Comparison of ENCODE assay signal across 35 cellular contexts in the genomic region with DNA sequence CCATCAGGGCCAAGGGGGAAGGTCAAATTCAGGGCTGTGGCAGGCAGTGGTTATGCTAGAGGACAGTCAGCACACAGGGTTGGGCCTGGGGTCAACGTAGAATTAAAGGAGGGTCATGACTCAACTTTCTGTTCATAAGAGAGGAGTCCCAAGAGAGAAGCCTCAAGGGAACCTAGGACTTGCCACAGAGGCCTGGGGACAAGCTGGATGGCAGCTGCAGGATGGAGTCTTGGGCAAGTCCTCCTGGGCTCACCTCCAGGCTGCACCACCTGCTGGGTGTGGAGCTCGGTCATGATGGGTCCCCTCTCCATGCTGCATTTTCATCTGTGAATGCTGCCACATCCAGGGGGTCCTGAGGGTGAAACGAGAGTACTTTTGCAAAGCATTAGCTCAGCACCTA. TPM values are rescaled to one million over a fixed set of nuclear protein-coding genes. Genes with fewer than 3 reads are reported as not detected.
"Had no signal": no experiment of that assay in that cellular context is flagged by ENCODE, and none has a peak within 500 bp of the region (broad histone marks: within the 10 kb centered on the region; RNA-seq: fewer than 3 reads in every experiment).

No MANE protein-coding gene starts in this region.

- H3K4me1 ChIP-seq: ascending aorta, breast epithelium, esophagus squamous epithelium had no signal

- H3K9me3 ChIP-seq: ascending aorta, breast epithelium, colonic mucosa, esophagus squamous epithelium had no signal

- DNase-seq: activated B cell treated with CpG ODN at 0.5 μM for 24 hours; activated CD4-positive, alpha-beta memory T cell treated with anti-CD3 and anti-CD28 coated beads for 36 hours; activated CD4-positive, alpha-beta T cell treated with anti-CD3 and anti-CD28 coated beads for 36 hours; activated CD4-positive, alpha-beta T cell treated with anti-CD3 and anti-CD28 coated beads, Interleukin-2, amount 10 ng/mL, durations not matched to agents 24 days and 14 days; activated CD8-positive, alpha-beta memory T cell treated with anti-CD3 and anti-CD28 coated beads, Interleukin-2, amount 10 ng/mL, durations not matched to agents 7 days and 5 days; activated CD8-positive, alpha-beta memory T cell treated with anti-CD3 and anti-CD28 coated beads, Interleukin-2, amount 50 U/mL, for 48 hours; activated CD8-positive, alpha-beta T cell treated with anti-CD3 and anti-CD28 coated beads, Interleukin-2, amount 10 ng/mL, durations not matched to agents 7 days and 5 days; activated gamma-delta T cell; activated naive CD4-positive, alpha-beta T cell; activated naive CD4-positive, alpha-beta T cell treated with anti-CD3 and anti-CD28 coated beads, Interleukin-2, amount 10 ng/mL, durations not matched to agents 7 days and 5 days; activated naive CD8-positive, alpha-beta T cell treated with anti-CD3 and anti-CD28 coated beads, Interleukin-2, amount 10 ng/mL, durations not matched to agents 7 days and 5 days; activated T-cell treated with anti-CD3 and anti-CD28 coated beads for 4 hours; activated T-cell treated with anti-CD3 and anti-CD28 coated beads, Interleukin-2, amount 50 U/mL, for 24 hours; activated T-cell treated with anti-CD3 and anti-CD28 coated beads, Interleukin-2, amount 50 U/mL, for 72 hours; central memory CD4-positive, alpha-beta T cell; cerebellar nuclear complex; colonic mucosa; effector CD8-positive, alpha-beta T cell; esophagus squamous epithelium; foreskin melanocyte; head of caudate nucleus; T-helper 17 cell; T1000; WERI-Rb-1 had no signal

- H3K4me1 Mint-ChIP-seq: activated B cell treated with CpG ODN at 0.5 μM for 24 hours; activated CD4-positive, alpha-beta T cell treated with anti-CD3 and anti-CD28 coated beads for 36 hours; activated CD4-positive, alpha-beta T cell treated with anti-CD3 and anti-CD28 coated beads, Interleukin-2, amount 10 ng/mL, durations not matched to agents 24 days and 14 days; activated naive CD8-positive, alpha-beta T cell treated with anti-CD3 and anti-CD28 coated beads, Interleukin-2, amount 10 ng/mL, durations not matched to agents 7 days and 5 days had no signal

- H3K27me3 Mint-ChIP-seq: activated CD4-positive, alpha-beta memory T cell treated with anti-CD3 and anti-CD28 coated beads for 36 hours; activated CD4-positive, alpha-beta T cell treated with anti-CD3 and anti-CD28 coated beads, Interleukin-2, amount 10 ng/mL, durations not matched to agents 24 days and 14 days; brain had no signal

- H3K27ac ChIP-seq: ascending aorta, breast epithelium, cardiac muscle cell, colonic mucosa, epithelial cell of prostate, esophagus squamous epithelium, WERI-Rb-1 had no signal

- H3K36me3 Mint-ChIP-seq: activated CD4-positive, alpha-beta memory T cell treated with anti-CD3 and anti-CD28 coated beads for 36 hours; activated CD8-positive, alpha-beta memory T cell treated with anti-CD3 and anti-CD28 coated beads, Interleukin-2, amount 10 ng/mL, durations not matched to agents 7 days and 5 days; activated naive CD4-positive, alpha-beta T cell treated with anti-CD3 and anti-CD28 coated beads, Interleukin-2, amount 10 ng/mL, durations not matched to agents 7 days and 5 days; activated naive CD4-positive, alpha-beta T cell treated with anti-CD3 and anti-CD28 coated beads, Interleukin-2, amount 50 U/mL, for 72 hours; activated naive CD8-positive, alpha-beta T cell treated with anti-CD3 and anti-CD28 coated beads, Interleukin-2, amount 10 ng/mL, durations not matched to agents 7 days and 5 days; brain had no signal

- H3K4me3 Mint-ChIP-seq: activated B cell treated with CpG ODN at 0.5 μM for 24 hours; activated CD4-positive, alpha-beta memory T cell treated with anti-CD3 and anti-CD28 coated beads for 36 hours; activated CD4-positive, alpha-beta T cell treated with anti-CD3 and anti-CD28 coated beads for 36 hours; activated CD4-positive, alpha-beta T cell treated with anti-CD3 and anti-CD28 coated beads, Interleukin-2, amount 10 ng/mL, durations not matched to agents 24 days and 14 days; activated CD8-positive, alpha-beta memory T cell treated with anti-CD3 and anti-CD28 coated beads, Interleukin-2, amount 10 ng/mL, durations not matched to agents 7 days and 5 days; activated CD8-positive, alpha-beta T cell treated with anti-CD3 and anti-CD28 coated beads, Interleukin-2, amount 10 ng/mL, durations not matched to agents 7 days and 5 days; activated naive CD4-positive, alpha-beta T cell treated with anti-CD3 and anti-CD28 coated beads, Interleukin-2, amount 10 ng/mL, durations not matched to agents 7 days and 5 days; activated naive CD8-positive, alpha-beta T cell treated with anti-CD3 and anti-CD28 coated beads, Interleukin-2, amount 10 ng/mL, durations not matched to agents 7 days and 5 days; activated T-cell treated with anti-CD3 and anti-CD28 coated beads, Interleukin-2, amount 50 U/mL, for 24 hours; activated T-cell treated with anti-CD3 and anti-CD28 coated beads, Interleukin-2, amount 50 U/mL, for 72 hours; brain; T-helper 17 cell; T-helper 2 cell treated with Interferon-gamma antibody and Interleukin-4, amounts not matched to agents 5 μg/mL and 100 μg/mL, for 36 hours had no signal

- H3K27ac Mint-ChIP-seq: activated B cell treated with CpG ODN at 0.5 μM for 24 hours; activated CD4-positive, alpha-beta memory T cell treated with anti-CD3 and anti-CD28 coated beads for 36 hours; activated CD4-positive, alpha-beta T cell treated with anti-CD3 and anti-CD28 coated beads for 36 hours; activated CD4-positive, alpha-beta T cell treated with anti-CD3 and anti-CD28 coated beads, Interleukin-2, amount 10 ng/mL, durations not matched to agents 24 days and 14 days; activated CD8-positive, alpha-beta memory T cell treated with anti-CD3 and anti-CD28 coated beads, Interleukin-2, amount 10 ng/mL, durations not matched to agents 7 days and 5 days; activated CD8-positive, alpha-beta T cell treated with anti-CD3 and anti-CD28 coated beads, Interleukin-2, amount 10 ng/mL, durations not matched to agents 7 days and 5 days; activated naive CD4-positive, alpha-beta T cell treated with anti-CD3 and anti-CD28 coated beads, Interleukin-2, amount 10 ng/mL, durations not matched to agents 7 days and 5 days; activated naive CD4-positive, alpha-beta T cell treated with anti-CD3 and anti-CD28 coated beads, Interleukin-2, amount 50 U/mL, for 72 hours; activated naive CD8-positive, alpha-beta T cell treated with anti-CD3 and anti-CD28 coated beads, Interleukin-2, amount 10 ng/mL, durations not matched to agents 7 days and 5 days; activated T-cell treated with anti-CD3 and anti-CD28 coated beads, Interleukin-2, amount 50 U/mL, for 24 hours; activated T-cell treated with anti-CD3 and anti-CD28 coated beads, Interleukin-2, amount 50 U/mL, for 72 hours; brain; T-helper 17 cell; T-helper 2 cell treated with Interferon-gamma antibody and Interleukin-4, amounts not matched to agents 5 μg/mL and 100 μg/mL, for 36 hours had no signal

- H3K36me3 ChIP-seq: ascending aorta, breast epithelium, cardiac muscle cell, colonic mucosa, esophagus squamous epithelium, WERI-Rb-1 had no signal

- ATAC-seq: activated CD4-positive, alpha-beta T cell treated with anti-CD3 and anti-CD28 coated beads for 36 hours; activated CD4-positive, CD25-positive, alpha-beta regulatory T cell treated with anti-CD3 and anti-CD28 coated beads, Interleukin-2, amount 50 U/mL, for 24 hours; activated CD8-positive, alpha-beta memory T cell treated with anti-CD3 and anti-CD28 coated beads, Interleukin-2, amount 10 ng/mL, durations not matched to agents 7 days and 5 days; activated CD8-positive, alpha-beta T cell treated with anti-CD3 and anti-CD28 coated beads, Interleukin-2, amount 10 ng/mL, durations not matched to agents 7 days and 5 days; activated naive CD4-positive, alpha-beta T cell treated with anti-CD3 and anti-CD28 coated beads, Interleukin-2, amount 50 U/mL, for 72 hours; activated T-cell treated with anti-CD3 and anti-CD28 coated beads, Interleukin-2, amount 50 U/mL, for 72 hours; T-helper 17 cell had no signal

- H3K9me3 Mint-ChIP-seq: activated B cell treated with CpG ODN at 0.5 μM for 24 hours; activated CD4-positive, alpha-beta memory T cell treated with anti-CD3 and anti-CD28 coated beads for 36 hours; activated CD4-positive, alpha-beta T cell treated with anti-CD3 and anti-CD28 coated beads, Interleukin-2, amount 10 ng/mL, durations not matched to agents 24 days and 14 days; activated naive CD4-positive, alpha-beta T cell treated with anti-CD3 and anti-CD28 coated beads, Interleukin-2, amount 10 ng/mL, durations not matched to agents 7 days and 5 days; activated naive CD4-positive, alpha-beta T cell treated with anti-CD3 and anti-CD28 coated beads, Interleukin-2, amount 50 U/mL, for 72 hours; activated naive CD8-positive, alpha-beta T cell treated with anti-CD3 and anti-CD28 coated beads, Interleukin-2, amount 10 ng/mL, durations not matched to agents 7 days and 5 days; activated T-cell treated with anti-CD3 and anti-CD28 coated beads, Interleukin-2, amount 50 U/mL, for 24 hours; activated T-cell treated with anti-CD3 and anti-CD28 coated beads, Interleukin-2, amount 50 U/mL, for 72 hours; T-helper 2 cell treated with Interferon-gamma antibody and Interleukin-4, amounts not matched to agents 5 μg/mL and 100 μg/mL, for 36 hours had no signal

- H3K27me3 ChIP-seq: ascending aorta, cardiac muscle cell, colonic mucosa had no signal

- H3K4me3 ChIP-seq: ascending aorta, breast epithelium, cardiac muscle cell, colonic mucosa, esophagus squamous epithelium had no signal

RNA-seq across cellular contexts. Expression of gene WNK2, which starts 9.0 kb away (rescaled TPM):
- total RNA-seq: activated CD8-positive, alpha-beta memory T cell treated with anti-CD3 and anti-CD28 coated beads, Interleukin-2, amount 10 ng/mL, durations not matched to agents 7 days and 5 days; activated CD8-positive, alpha-beta T cell treated with anti-CD3 and anti-CD28 coated beads, Interleukin-2, amount 10 ng/mL, durations not matched to agents 7 days and 5 days; ascending aorta; endothelial cell of umbilical vein; fibroblast of lung; fibroblast of villous mesenchyme; T-helper 17 cell had no signal
- polyA plus RNA-seq: endothelial cell of umbilical vein, fibroblast of lung had no signal
